ENCODE assay signal across 18 cellular contexts in the genomic region with DNA sequence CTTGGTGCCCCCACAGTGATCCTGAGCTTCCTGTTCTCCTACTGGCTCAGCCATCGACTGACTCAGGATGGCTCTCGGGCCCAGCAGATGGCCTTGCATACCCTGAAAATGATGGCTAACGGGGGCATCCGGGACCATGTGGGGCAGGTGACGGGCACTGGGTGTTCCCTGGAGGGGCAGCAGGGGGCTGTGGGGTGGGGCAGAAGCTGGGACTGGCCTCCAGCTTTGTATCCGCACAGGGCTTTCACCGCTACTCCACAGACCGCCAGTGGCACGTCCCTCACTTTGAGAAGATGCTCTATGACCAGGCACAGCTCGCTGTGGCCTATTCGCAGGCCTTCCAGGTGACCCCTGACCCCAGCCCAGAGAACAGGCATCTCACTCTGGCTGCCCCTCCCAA. TPM values are rescaled to one million over a fixed set of nuclear protein-coding genes. Genes with fewer than 3 reads are reported as not detected.
DNase-seq lines count a peak whose midpoint lies in the region; ATAC-seq and TF ChIP-seq lines count a peak whose summit lies in the region.
"Had no signal": no experiment of that assay in that cellular context is flagged by ENCODE, and none has a peak within 500 bp of the region (broad histone marks: within the 10 kb centered on the region; RNA-seq: fewer than 3 reads in every experiment).

No MANE protein-coding gene starts in this region.

- peak overlapping the region; percentile 25 for H3K56ac ChIP-seq in mesendoderm (ENCODE audit: low read length)

- H3K79me2 ChIP-seq in mesendoderm (ENCODE audit: control insufficient read depth, insufficient read depth, low read length) = no peaks in the 10 kb centered on the region

- no peak overlapping the region for H3K4ac ChIP-seq in mesendoderm (ENCODE audit: low read depth, low read length)

- no peak overlapping the region for H2AK5ac ChIP-seq in mesendoderm (ENCODE audit: low read length)

- no peak overlapping the region for H2BK120ac ChIP-seq in mesendoderm (ENCODE audit: low read depth, low read length)

- DNase-seq in T-helper 17 cell = no peak
- no peak for DNase-seq in endodermal cell
- no peak for DNase-seq in mesendoderm
- no peak for DNase-seq in type B pancreatic cell (ENCODE audit: extremely low spot score, unreplicated experiment)
- no peak for DNase-seq in middle frontal gyrus (ENCODE audit: extremely low spot score, low spot score)
- no peak for DNase-seq in suprapubic skin (ENCODE audit: low spot score in 2 of 2)
- DNase-seq: CD8-positive, alpha-beta T cell; COR-L47; DND-41; GF-D8; HCEC 1CT; HFFc6 had no signal

- no peak for TF ChIP-seq CTCF in endodermal cell (conservative IDR thresholded peaks at IDR 0.05)
- no peak for TF ChIP-seq CTCF in type B pancreatic cell (conservative IDR thresholded peaks at IDR 0.05)
- no peak for TF ChIP-seq CTCF in suprapubic skin (IDR thresholded peaks at IDR 0.05)

- H3K36me3 Mint-ChIP-seq in T-helper 17 cell (ENCODE audit: low read depth) = peaks cover 2% of the 10 kb centered on the region
- peaks cover 2% of the 10 kb centered on the region for H3K36me3 Mint-ChIP-seq in endodermal cell (ENCODE audit: low read depth)
- no peaks in the 10 kb centered on the region for H3K36me3 Mint-ChIP-seq in type B pancreatic cell

- peaks cover 6% of the 10 kb centered on the region for H3K4me1 ChIP-seq in endodermal cell (ENCODE audit: control insufficient read depth, insufficient read depth, low read length)
- H3K4me1 ChIP-seq in mesendoderm (ENCODE audit: control insufficient read depth, low read depth, low read length) = peaks cover 3% of the 10 kb centered on the region
- H3K4me1 ChIP-seq in suprapubic skin = peaks cover 19% of the 10 kb centered on the region

- H3K9ac ChIP-seq in endodermal cell (ENCODE audit: extremely low read depth, low read length, poor library complexity, severe bottlenecking) (no peak overlapping the region), mesendoderm (ENCODE audit: low read length) (no peak overlapping the region)

- no peak for ATAC-seq in T-helper 17 cell
- no peak for ATAC-seq in GM21515 (IDR thresholded peaks at IDR 0.05; ENCODE audit: unreplicated experiment)
- ATAC-seq: CD8-positive, alpha-beta T cell had no signal

- no peak overlapping the region for H3K4me2 ChIP-seq in mesendoderm (ENCODE audit: low read length)

- WGBS in endodermal cell (ENCODE audit: insufficient coverage in 1 of 2, insufficient read length in 1 of 2), 2 experiments = 97 to 100% methylated on average over 5 to 11 of the region's 11 CpGs
- WGBS in mesendoderm (ENCODE audit: extremely low coverage, insufficient coverage, low lambda C conversion rate) = no CpG with 5 or more reads among the region's 11 CpGs
- WGBS in suprapubic skin = 85% methylated on average over 4 of the region's 11 CpGs

- H3K27me3 ChIP-seq in endodermal cell (ENCODE audit: control insufficient read depth, insufficient read depth, low read length, poor library complexity, severe bottlenecking) (no peaks in the 10 kb centered on the region), mesendoderm (ENCODE audit: insufficient read depth, low read length, poor library complexity) (no peaks in the 10 kb centered on the region), suprapubic skin (no peaks in the 10 kb centered on the region)

- H3K4me1 Mint-ChIP-seq in T-helper 17 cell = peaks cover 5% of the 10 kb centered on the region
- no peaks in the 10 kb centered on the region for H3K4me1 Mint-ChIP-seq in endodermal cell
- peaks cover 4% of the 10 kb centered on the region for H3K4me1 Mint-ChIP-seq in type B pancreatic cell (ENCODE audit: unreplicated experiment)

- H3K4me3 ChIP-seq in endodermal cell (ENCODE audit: low read length) = no peak overlapping the region
- H3K4me3 ChIP-seq in mesendoderm (ENCODE audit: low read length) = no peak overlapping the region
- no peak overlapping the region for H3K4me3 ChIP-seq in suprapubic skin

- H3K27ac ChIP-seq in endodermal cell (ENCODE audit: low read depth, low read length) = no peak overlapping the region
- no peak overlapping the region for H3K27ac ChIP-seq in mesendoderm (ENCODE audit: low read depth, low read length)
- H3K27ac ChIP-seq in suprapubic skin = no peak overlapping the region
- H3K27ac ChIP-seq: HL-60 had no signal

- peak overlapping the region; percentile 9 for H3K4me3 Mint-ChIP-seq in T-helper 17 cell
- H3K4me3 Mint-ChIP-seq in endodermal cell = no peak overlapping the region
- peak overlapping the region; percentile 15 for H3K4me3 Mint-ChIP-seq in type B pancreatic cell
- H3K4me3 Mint-ChIP-seq: CD14-positive monocyte; CD8-positive, alpha-beta T cell; HFFc6 had no signal

- no peaks in the 10 kb centered on the region for H3K79me1 ChIP-seq in mesendoderm (ENCODE audit: low read length)

- no peak overlapping the region for H2BK15ac ChIP-seq in mesendoderm (replicated peaks; ENCODE audit: low read depth)

- no peaks in the 10 kb centered on the region for H3K27me3 Mint-ChIP-seq in T-helper 17 cell
- peaks cover 10% of the 10 kb centered on the region for H3K27me3 Mint-ChIP-seq in endodermal cell (ENCODE audit: insufficient read depth)
- H3K27me3 Mint-ChIP-seq in type B pancreatic cell = peaks cover 6% of the 10 kb centered on the region
- H3K27me3 Mint-ChIP-seq: IgD-negative memory B cell had no signal

- H3K36me3 ChIP-seq in endodermal cell (ENCODE audit: control insufficient read depth, insufficient read depth, low read length) = no peaks in the 10 kb centered on the region
- no peaks in the 10 kb centered on the region for H3K36me3 ChIP-seq in mesendoderm (ENCODE audit: control insufficient read depth, insufficient read depth, low read length)
- H3K36me3 ChIP-seq in suprapubic skin = peaks cover 22% of the 10 kb centered on the region

- no peak overlapping the region for H2BK5ac ChIP-seq in mesendoderm (ENCODE audit: low read length)

- no peak overlapping the region for H3K27ac Mint-ChIP-seq in T-helper 17 cell
- peak overlapping the region; percentile 31 for H3K27ac Mint-ChIP-seq in endodermal cell
- no peak overlapping the region for H3K27ac Mint-ChIP-seq in type B pancreatic cell
- H3K27ac Mint-ChIP-seq: CD8-positive, alpha-beta T cell; HFFc6 had no signal

- TF ChIP-seq EP300 in suprapubic skin (IDR thresholded peaks at IDR 0.05) = no peak

- H4K5ac ChIP-seq in mesendoderm (ENCODE audit: low read length) = no peak overlapping the region

- TF ChIP-seq POLR2A in suprapubic skin (IDR thresholded peaks at IDR 0.05) = no peak

- no peak overlapping the region for H3K23ac ChIP-seq in mesendoderm (ENCODE audit: low read length)

- no peaks in the 10 kb centered on the region for H3K9me3 Mint-ChIP-seq in endodermal cell
- H3K9me3 Mint-ChIP-seq in type B pancreatic cell = no peaks in the 10 kb centered on the region
- H3K9me3 Mint-ChIP-seq: CD14-positive monocyte; CD8-positive, alpha-beta T cell; HFFc6 had no signal

- H4K8ac ChIP-seq in mesendoderm (ENCODE audit: low read depth, low read length) = no peak overlapping the region

- no peak overlapping the region for H3K18ac ChIP-seq in mesendoderm (ENCODE audit: low read length)

- H3K9me3 ChIP-seq in T-helper 17 cell (ENCODE audit: control insufficient read depth, low read length, poor library complexity, severe bottlenecking) (no peaks in the 10 kb centered on the region), endodermal cell (ENCODE audit: control insufficient read depth, low read length) (no peaks in the 10 kb centered on the region), suprapubic skin (no peaks in the 10 kb centered on the region)

RNA-seq across cellular contexts. Expression of gene SPATA20, which starts 3.0 kb away (rescaled TPM):
- total RNA-seq in T-helper 17 cell = 10 to 100 TPM; 11.3 to 16.4 TPM
- 10 to 100 TPM; 40.4 to 40.5 TPM for total RNA-seq in endodermal cell
- polyA plus RNA-seq in endodermal cell (2013, experiment 1 of 2) = 22.2 TPM
- polyA plus RNA-seq in endodermal cell (2013, experiment 2 of 2) = 21.2 TPM
- polyA plus RNA-seq in mesendoderm (2013, experiment 1 of 2) = 9.8 TPM
- 9.4 TPM for polyA plus RNA-seq in mesendoderm (2013, experiment 2 of 2)
- 40.3 and 51.3 TPM in 2 replicates for total RNA-seq in type B pancreatic cell (ENCODE audit: low replicate concordance)
- total RNA-seq in suprapubic skin = 10 to 100 TPM; 36.5 to 75.4 (median 50.9) TPM

RNA-seq across cellular contexts. Expression of gene CACNA1G, which starts 10.5 kb away (rescaled TPM):
- under 1 TPM; 0.05 to 0.18 TPM for total RNA-seq in T-helper 17 cell
- 1 to 10 TPM in 1 of 2 donors, under 1 TPM in 1; 0.84 to 1.1 TPM for total RNA-seq in endodermal cell
- 7.5 TPM for polyA plus RNA-seq in endodermal cell (2013, experiment 1 of 2)
- 6.6 TPM for polyA plus RNA-seq in endodermal cell (2013, experiment 2 of 2)
- polyA plus RNA-seq in mesendoderm (2013, experiment 1 of 2) = 1.8 TPM
- 1.6 TPM for polyA plus RNA-seq in mesendoderm (2013, experiment 2 of 2)
- total RNA-seq in type B pancreatic cell (ENCODE audit: low replicate concordance) = 1.9 and 27.8 TPM in 2 replicates
- 1 to 10 TPM; 1.1 to 9.9 (median 2.7) TPM for total RNA-seq in suprapubic skin
- polyA plus RNA-seq: CD14-positive monocyte, IgD-negative memory B cell had no signal

RNA-seq across cellular contexts. Expression of gene EPN3, which starts 17.4 kb away (rescaled TPM):
- total RNA-seq in T-helper 17 cell (not detected), endodermal cell (under 1 TPM in 1 of 2 donors, not detected in 1; 0.66 TPM), type B pancreatic cell (ENCODE audit: low replicate concordance) (41.7 and 72.1 TPM in 2 replicates), suprapubic skin (100 to 1,000 TPM in 1 of 4 donors, 10 to 100 TPM in 3; 30.3 to 110 (median 78.5) TPM)
- polyA plus RNA-seq in endodermal cell (2013, experiment 1 of 2) = 0.21 TPM
- not detected for polyA plus RNA-seq in endodermal cell (2013, experiment 2 of 2)
- 3.7 TPM for polyA plus RNA-seq in mesendoderm (2013, experiment 1 of 2)
- polyA plus RNA-seq in mesendoderm (2013, experiment 2 of 2) = 3.0 TPM
- total RNA-seq: CD8-positive, alpha-beta T cell; H4 had no signal
- polyA plus RNA-seq: BJ, CD14-positive monocyte, IgD-negative memory B cell had no signal

RNA-seq across cellular contexts. Expression of gene MYCBPAP, which starts 41.7 kb away (rescaled TPM):
- 1 to 10 TPM; 1.2 to 1.3 TPM for total RNA-seq in T-helper 17 cell
- 1 to 10 TPM; 3.5 to 7.1 TPM for total RNA-seq in endodermal cell
- polyA plus RNA-seq in endodermal cell (2013, experiment 1 of 2) = 2.6 TPM
- polyA plus RNA-seq in endodermal cell (2013, experiment 2 of 2) = 1.6 TPM
- polyA plus RNA-seq in mesendoderm (2013, experiment 1 of 2) = 0.17 TPM
- polyA plus RNA-seq in mesendoderm (2013, experiment 2 of 2) = 0.15 TPM
- total RNA-seq in type B pancreatic cell (ENCODE audit: low replicate concordance) = 0.88 and 4.1 TPM in 2 replicates
- total RNA-seq in suprapubic skin = 1 to 10 TPM in 2 of 4 donors, under 1 TPM in 2; 0.42 to 4.6 (median 1.3) TPM
- total RNA-seq: H4 had no signal
- polyA plus RNA-seq: CD14-positive monocyte had no signal

Comparison
In these comparisons a context has a peak if more than half of its experiments do, and no peak if none do; other contexts are left out.
1. RNA of gene EPN3, which starts 17.4 kb away (total RNA-seq): 30.3 to 110 TPM in suprapubic skin and 41.7 to 72.1 TPM in type B pancreatic cell; 0.66 TPM in endodermal cell and not detected in T-helper 17 cell; every median in the first group is over 10 times any median in the second.